Comparison of ENCODE assay signal across 29 cellular contexts in genomic region chr14:87205811-87206210, GRCh38.
"Had no signal": no experiment of that assay in that cellular context is flagged by ENCODE, and none has a peak within 500 bp of the region (broad histone marks: within the 10 kb centered on the region; RNA-seq: fewer than 3 reads in every experiment).

No MANE protein-coding gene starts in this region.

- H3K27ac Mint-ChIP-seq: activated naive CD4-positive, alpha-beta T cell treated with anti-CD3 and anti-CD28 coated beads, Interleukin-2, amount 50 U/mL, for 72 hours; activated T-cell treated with anti-CD3 and anti-CD28 coated beads, Interleukin-2, amount 50 U/mL, for 72 hours; mesothelial cell of epicardium; naive B cell; nephron progenitor cell; stimulated activated effector memory CD8-positive, alpha-beta T cell treated with anti-CD3 and anti-CD28 coated beads, Interleukin-12 subunit alpha, Interleukin-12 subunit beta, amount 100 ng/mL, for 72 hours; stimulated activated naive CD8-positive, alpha-beta T cell treated with anti-CD3 and anti-CD28 coated beads, Interleukin-15, Interleukin-2, amounts not matched to agents 100 ng/mL and 50 ng/mL, for 24 hours; type B pancreatic cell had no signal

- H3K4me3 Mint-ChIP-seq: activated T-cell treated with anti-CD3 and anti-CD28 coated beads, Interleukin-2, amount 50 U/mL, for 72 hours; mesothelial cell of epicardium; naive B cell; nephron progenitor cell; stimulated activated effector memory CD8-positive, alpha-beta T cell treated with anti-CD3 and anti-CD28 coated beads, Interleukin-12 subunit alpha, Interleukin-12 subunit beta, amount 100 ng/mL, for 72 hours; stimulated activated naive CD8-positive, alpha-beta T cell treated with anti-CD3 and anti-CD28 coated beads, Interleukin-15, Interleukin-2, amounts not matched to agents 100 ng/mL and 50 ng/mL, for 24 hours; type B pancreatic cell had no signal

- H3K9me3 Mint-ChIP-seq: nephron progenitor cell, type B pancreatic cell had no signal

- DNase-seq: activated CD4-positive, alpha-beta T cell treated with anti-CD3 and anti-CD28 coated beads for 1 hour; activated CD4-positive, alpha-beta T cell treated with anti-CD3 and anti-CD28 coated beads, Interleukin-2, amount 50 U/mL, for 4 hours; activated naive CD4-positive, alpha-beta T cell; activated T-cell treated with anti-CD3 and anti-CD28 coated beads for 4 hours; activated T-cell treated with anti-CD3 and anti-CD28 coated beads, Interleukin-2, amount 50 U/mL, for 72 hours; dermis blood vessel endothelial cell; effector CD4-positive, alpha-beta T cell; esophagus squamous epithelium; left cardiac atrium; naive B cell; nephron progenitor cell; pancreas; retina; sigmoid colon; small intestine; stimulated activated CD4-positive, alpha-beta T cell treated with anti-CD3 and anti-CD28 coated beads, Interleukin-4, amount 100 ng/mL, for 24 hours; T1000; uterus had no signal

- H3K9me3 ChIP-seq: esophagus squamous epithelium, pancreas, prostate gland, sigmoid colon, thoracic aorta, uterus had no signal

- H3K4me1 Mint-ChIP-seq: mesothelial cell of epicardium; naive B cell; nephron progenitor cell; stimulated activated effector memory CD8-positive, alpha-beta T cell treated with anti-CD3 and anti-CD28 coated beads, Interleukin-12 subunit alpha, Interleukin-12 subunit beta, amount 100 ng/mL, for 72 hours had no signal

- H3K27me3 ChIP-seq: esophagus squamous epithelium, pancreas, sigmoid colon, uterus had no signal

- H3K27me3 Mint-ChIP-seq: naive B cell; stimulated activated naive CD8-positive, alpha-beta T cell treated with anti-CD3 and anti-CD28 coated beads, Interleukin-15, Interleukin-2, amounts not matched to agents 100 ng/mL and 50 ng/mL, for 24 hours; type B pancreatic cell had no signal

- FAIRE-seq: colon, frontal cortex, keratinocyte, small intestine had no signal

- H3K4me3 ChIP-seq: esophagus squamous epithelium, pancreas, prostate gland, sigmoid colon, thoracic aorta, uterus had no signal

- H3K4me1 ChIP-seq: esophagus squamous epithelium, pancreas, prostate gland, sigmoid colon, uterus had no signal

- H3K36me3 ChIP-seq: esophagus squamous epithelium, pancreas, prostate gland, sigmoid colon, thoracic aorta, uterus had no signal

- H3K27ac ChIP-seq: epithelial cell of prostate, esophagus squamous epithelium, pancreas, prostate gland, sigmoid colon, thoracic aorta, uterus had no signal

- ATAC-seq: activated naive CD4-positive, alpha-beta T cell treated with anti-CD3 and anti-CD28 coated beads, Interleukin-2, amount 50 U/mL, for 72 hours; activated T-cell treated with anti-CD3 and anti-CD28 coated beads, Interleukin-2, amount 50 U/mL, for 72 hours; left cardiac atrium; pancreas; stimulated activated effector memory CD8-positive, alpha-beta T cell treated with anti-CD3 and anti-CD28 coated beads, Interleukin-12 subunit alpha, Interleukin-12 subunit beta, amount 100 ng/mL, for 72 hours had no signal

- H3K36me3 Mint-ChIP-seq: activated naive CD4-positive, alpha-beta T cell treated with anti-CD3 and anti-CD28 coated beads, Interleukin-2, amount 50 U/mL, for 72 hours; mesothelial cell of epicardium; naive B cell; stimulated activated effector memory CD8-positive, alpha-beta T cell treated with anti-CD3 and anti-CD28 coated beads, Interleukin-12 subunit alpha, Interleukin-12 subunit beta, amount 100 ng/mL, for 72 hours; type B pancreatic cell had no signal
